Comparison of ENCODE assay signal across 8 cellular contexts in genomic region chr2:65436825-65437221, GRCh38. TPM values are rescaled to one million over a fixed set of nuclear protein-coding genes. Genes with fewer than 3 reads are reported as not detected.
DNase-seq lines count a peak whose midpoint lies in the region; ATAC-seq and TF ChIP-seq lines count a peak whose summit lies in the region.

No MANE protein-coding gene starts in this region.

- H3K9me3 ChIP-seq in endodermal cell (ENCODE audit: control insufficient read depth, low read length) (no peaks in the 10 kb centered on the region), neutrophil (no peaks in the 10 kb centered on the region)

- no peak for TF ChIP-seq CTCF in endodermal cell (conservative IDR thresholded peaks at IDR 0.05)
- no peak for TF ChIP-seq CTCF in neutrophil (IDR thresholded peaks at IDR 0.05)

- H3K27ac Mint-ChIP-seq in T-helper 1 cell treated with Interleukin-12 subunit alpha and Interleukin-12 subunit beta and Interleukin-4 antibody, amounts not matched to agents 30 μg/mL and 1 μg/mL, for 36 hours: peak overlapping the region; percentile 16
- H3K27ac Mint-ChIP-seq in endodermal cell: peak overlapping the region; percentile 95

- ATAC-seq in GM19023 (IDR thresholded peaks at IDR 0.05; ENCODE audit: unreplicated experiment) (peak; percentile 69), HG03103 (IDR thresholded peaks at IDR 0.05; ENCODE audit: low read depth, unreplicated experiment) (peak; percentile 62)

- peak; percentile 52 to 79 for DNase-seq in AML-193 (lab: John Stamatoyannopoulos, UW)
- DNase-seq in endodermal cell: no peak
- no peak for DNase-seq in putamen (ENCODE audit: low spot score)
- DNase-seq in GDM1 (lab: John Stamatoyannopoulos, UW): no peak

- no peaks in the 10 kb centered on the region for H3K36me3 ChIP-seq in endodermal cell (ENCODE audit: control insufficient read depth, insufficient read depth, low read length)
- no peaks in the 10 kb centered on the region for H3K36me3 ChIP-seq in neutrophil

- H3K27me3 Mint-ChIP-seq in T-helper 1 cell treated with Interleukin-12 subunit alpha and Interleukin-12 subunit beta and Interleukin-4 antibody, amounts not matched to agents 30 μg/mL and 1 μg/mL, for 36 hours (ENCODE audit: low read depth): peaks cover 60% of the 10 kb centered on the region
- H3K27me3 Mint-ChIP-seq in endodermal cell (ENCODE audit: insufficient read depth): peaks cover 10% of the 10 kb centered on the region

- WGBS in endodermal cell (ENCODE audit: insufficient coverage in 1 of 2, insufficient read length in 1 of 2), 2 experiments: 4 to 6% methylated on average over 7 to 12 of the region's 12 CpGs

- peaks cover 12% of the 10 kb centered on the region for H3K4me1 ChIP-seq in endodermal cell (ENCODE audit: control insufficient read depth, insufficient read depth, low read length)
- peaks cover 19 to 26% of the 10 kb centered on the region in 2 experiments for H3K4me1 ChIP-seq in neutrophil (ENCODE audit: control insufficient read depth in 1 of 2, insufficient read depth in 1 of 2, low read depth in 1 of 2, low read length in 1 of 2)

- H3K27ac ChIP-seq in endodermal cell (ENCODE audit: low read depth, low read length): peak overlapping the region; percentile 94
- peak overlapping the region; percentile 85 for H3K27ac ChIP-seq in neutrophil

- H3K4me3 ChIP-seq in endodermal cell (ENCODE audit: low read length) (peak overlapping the region; percentile 87), neutrophil (ENCODE audit: low read depth in 1 of 2, low read length in 1 of 2) (peak overlapping the region; percentile 80 to 83)

- H3K4me1 Mint-ChIP-seq in T-helper 1 cell treated with Interleukin-12 subunit alpha and Interleukin-12 subunit beta and Interleukin-4 antibody, amounts not matched to agents 30 μg/mL and 1 μg/mL, for 36 hours (ENCODE audit: low read depth): peaks cover 14% of the 10 kb centered on the region
- peaks cover 37% of the 10 kb centered on the region for H3K4me1 Mint-ChIP-seq in endodermal cell

- H3K27me3 ChIP-seq in endodermal cell (ENCODE audit: control insufficient read depth, insufficient read depth, low read length, poor library complexity, severe bottlenecking): no peaks in the 10 kb centered on the region
- peaks cover 43% of the 10 kb centered on the region for H3K27me3 ChIP-seq in neutrophil

- peaks cover 2% of the 10 kb centered on the region for H3K36me3 Mint-ChIP-seq in T-helper 1 cell treated with Interleukin-12 subunit alpha and Interleukin-12 subunit beta and Interleukin-4 antibody, amounts not matched to agents 30 μg/mL and 1 μg/mL, for 36 hours (ENCODE audit: low read depth)
- H3K36me3 Mint-ChIP-seq in endodermal cell (ENCODE audit: low read depth): no peaks in the 10 kb centered on the region

- peak overlapping the region; percentile 84 for H3K9ac ChIP-seq in endodermal cell (ENCODE audit: extremely low read depth, low read length, poor library complexity, severe bottlenecking)

- H3K4me3 Mint-ChIP-seq in T-helper 1 cell treated with Interleukin-12 subunit alpha and Interleukin-12 subunit beta and Interleukin-4 antibody, amounts not matched to agents 30 μg/mL and 1 μg/mL, for 36 hours: peak overlapping the region; percentile 91
- peak overlapping the region; percentile 77 for H3K4me3 Mint-ChIP-seq in endodermal cell

- no peaks in the 10 kb centered on the region for H3K9me3 Mint-ChIP-seq in T-helper 1 cell treated with Interleukin-12 subunit alpha and Interleukin-12 subunit beta and Interleukin-4 antibody, amounts not matched to agents 30 μg/mL and 1 μg/mL, for 36 hours
- H3K9me3 Mint-ChIP-seq in endodermal cell: no peaks in the 10 kb centered on the region

RNA-seq across cellular contexts. Expression of gene SPRED2, which starts 4.4 kb away (rescaled TPM):
- 10 to 100 TPM; 60.3 to 70.1 TPM for total RNA-seq in endodermal cell
- polyA plus RNA-seq in endodermal cell (2013, experiment 1 of 2): 29.4 TPM
- polyA plus RNA-seq in endodermal cell (2013, experiment 2 of 2): 27.9 TPM

Comparison
In these comparisons a context has a peak if more than half of its experiments do, and no peak if none do; other contexts are left out.
1. DNase-seq: peak in AML-193 (2 of 2); none in endodermal cell (single experiment), putamen (single experiment) and GDM1 (single experiment).